Comparison of ENCODE assay signal across 15 cellular contexts in genomic region chr10:6274040-6274439, GRCh38.
DNase-seq lines count a peak whose midpoint lies in the region; ATAC-seq, FAIRE-seq and TF ChIP-seq lines count a peak whose summit lies in the region.
"Had no signal": no experiment of that assay in that cellular context is flagged by ENCODE, and none has a peak within 500 bp of the region (broad histone marks: within the 10 kb centered on the region; RNA-seq: fewer than 3 reads in every experiment).

No MANE protein-coding gene starts in this region.

- H3K27ac Mint-ChIP-seq in CD4-positive, alpha-beta memory T cell = peak overlapping the region; percentile 57 to 96 (median 89)
- no peak overlapping the region for H3K27ac Mint-ChIP-seq in stimulated activated naive CD8-positive, alpha-beta T cell treated with anti-CD3 and anti-CD28 coated beads, Interleukin-15, amount 100 ng/mL, for 72 hours
- H3K27ac Mint-ChIP-seq: activated naive CD8-positive, alpha-beta T cell treated with anti-CD3 and anti-CD28 coated beads, Interleukin-2, amount 10 ng/mL, durations not matched to agents 7 days and 5 days had no signal

- H3K27me3 ChIP-seq in CD4-positive, alpha-beta memory T cell (ENCODE audit: insufficient read depth, low read length) = no peaks in the 10 kb centered on the region
- H3K27me3 ChIP-seq in neutrophil = no peaks in the 10 kb centered on the region
- H3K27me3 ChIP-seq: pancreas had no signal

- no peak for FAIRE-seq in GM12892 (lab: Jason Lieb, UNC)
- FAIRE-seq: pancreas had no signal

- H3K4me3 ChIP-seq in CD4-positive, alpha-beta memory T cell (ENCODE audit: low read length in 2 of 2) = no peak overlapping the region
- H3K4me3 ChIP-seq in cardiac fibroblast (replicated peaks in 1 of 2; ENCODE audit: low read depth in 2 of 2, low read length in 2 of 2) (no peak overlapping the region), neutrophil (ENCODE audit: low read depth in 1 of 2, low read length in 1 of 2) (no peak overlapping the region)
- H3K4me3 ChIP-seq: pancreas had no signal

- intact Hi-C loops in CD4-positive, alpha-beta memory T cell (cut with micrococcal nuclease) = no loop called here

- H3K9me3 ChIP-seq in CD4-positive, alpha-beta memory T cell (ENCODE audit: control insufficient read depth in 1 of 2, low read length in 2 of 2) = no peaks in the 10 kb centered on the region
- H3K9me3 ChIP-seq in neutrophil = no peaks in the 10 kb centered on the region
- H3K9me3 ChIP-seq: pancreas had no signal

- H3K4me1 ChIP-seq in CD4-positive, alpha-beta memory T cell (ENCODE audit: insufficient read depth, low read length) = peaks cover 49% of the 10 kb centered on the region
- peaks cover 68 to 78% of the 10 kb centered on the region in 2 experiments for H3K4me1 ChIP-seq in neutrophil (ENCODE audit: control insufficient read depth in 1 of 2, insufficient read depth in 1 of 2, low read depth in 1 of 2, low read length in 1 of 2)

- no peaks in the 10 kb centered on the region for H3K36me3 Mint-ChIP-seq in CD4-positive, alpha-beta memory T cell

- peaks cover 32 to 54% (median 41%) of the 10 kb centered on the region in 4 donors for H3K4me1 Mint-ChIP-seq in CD4-positive, alpha-beta memory T cell
- H3K4me1 Mint-ChIP-seq in stimulated activated naive CD8-positive, alpha-beta T cell treated with anti-CD3 and anti-CD28 coated beads, Interleukin-15, amount 100 ng/mL, for 72 hours = peaks cover 74% of the 10 kb centered on the region

- no peak overlapping the region for H3K27ac ChIP-seq in CD4-positive, alpha-beta memory T cell (ENCODE audit: low read depth, low read length)
- peak overlapping the region; percentile 91 for H3K27ac ChIP-seq in neutrophil

- no peak for TF ChIP-seq POLR2A in GM12892 (IDR thresholded peaks at IDR 0.05; ENCODE audit: low read depth, low read length)

- TF ChIP-seq CTCF in cardiac fibroblast (IDR thresholded peaks at IDR 0.05; ENCODE audit: low read depth, low read length) (no peak), neutrophil (IDR thresholded peaks at IDR 0.05) (no peak)

- POLR2A ChIA-PET in CD4-positive, alpha-beta memory T cell (lab: Charles Lee; ENCODE audit: partially characterized antibody) = interaction anchor here (2.5 kb wide), 1 partner anchor 128 kb away, joined by 12 read pairs; no protein-coding TSS in a partner anchor

- no peaks in the 10 kb centered on the region for H3K27me3 Mint-ChIP-seq in CD4-positive, alpha-beta memory T cell
- no peaks in the 10 kb centered on the region for H3K27me3 Mint-ChIP-seq in stimulated activated naive CD8-positive, alpha-beta T cell treated with anti-CD3 and anti-CD28 coated beads, Interleukin-15, amount 100 ng/mL, for 72 hours
- H3K27me3 Mint-ChIP-seq: activated naive CD8-positive, alpha-beta T cell treated with anti-CD3 and anti-CD28 coated beads, Interleukin-2, amount 10 ng/mL, durations not matched to agents 7 days and 5 days had no signal

- H3K36me3 ChIP-seq in CD4-positive, alpha-beta memory T cell (ENCODE audit: insufficient read depth, low read length) = no peaks in the 10 kb centered on the region
- H3K36me3 ChIP-seq in neutrophil = no peaks in the 10 kb centered on the region
- H3K36me3 ChIP-seq: pancreas had no signal

- peaks cover 0 to 3% (median 0%) of the 10 kb centered on the region in 8 donors for H3K9me3 Mint-ChIP-seq in CD4-positive, alpha-beta memory T cell
- H3K9me3 Mint-ChIP-seq in stimulated activated naive CD8-positive, alpha-beta T cell treated with anti-CD3 and anti-CD28 coated beads, Interleukin-15, amount 100 ng/mL, for 72 hours = peaks cover 0 to 11% of the 10 kb centered on the region in 2 donors
- H3K9me3 Mint-ChIP-seq: dendritic cell treated with granulocyte-macrophage colony-stimulating factor and Interleukin-4, amounts not matched to agents 40 ng/mL and 50 ng/mL, for 4 days had no signal

- ATAC-seq in HG03460 (IDR thresholded peaks at IDR 0.05; ENCODE audit: unreplicated experiment) = no peak
- ATAC-seq in stimulated activated naive CD8-positive, alpha-beta T cell treated with anti-CD3 and anti-CD28 coated beads, Interleukin-15, amount 100 ng/mL, for 72 hours = no peak
- ATAC-seq: pancreas had no signal

- CTCF ChIA-PET in CD4-positive, alpha-beta memory T cell (lab: Charles Lee; ENCODE audit: partially characterized antibody) = interaction anchor here (2.5 to 3.5 kb wide), 2 partner anchors 72 to 127 kb away, joined by 12 to 21 read pairs; partner anchors contain the start of gene PFKFB3

- H3K4me3 Mint-ChIP-seq in CD4-positive, alpha-beta memory T cell = peak overlapping the region in 2 of 8 donors; percentile 7 to 9
- no peak overlapping the region for H3K4me3 Mint-ChIP-seq in stimulated activated naive CD8-positive, alpha-beta T cell treated with anti-CD3 and anti-CD28 coated beads, Interleukin-15, amount 100 ng/mL, for 72 hours
- H3K4me3 Mint-ChIP-seq: activated naive CD8-positive, alpha-beta T cell treated with anti-CD3 and anti-CD28 coated beads, Interleukin-2, amount 10 ng/mL, durations not matched to agents 7 days and 5 days; dendritic cell treated with granulocyte-macrophage colony-stimulating factor and Interleukin-4, amounts not matched to agents 40 ng/mL and 50 ng/mL, for 4 days had no signal

- DNase-seq in CD4-positive, alpha-beta memory T cell = no peak
- DNase-seq in MV-4-11 (lab: John Stamatoyannopoulos, UW) = peak; percentile 47
- peak; percentile 57 to 59 for DNase-seq in cardiac fibroblast (ENCODE audit: low read depth in 2 of 2)
- DNase-seq in GM12892 (ENCODE audit: insufficient read length) = no peak
- no peak for DNase-seq in NCI-H1694 treated with DMSO at 0.1 percent for 48 hours (lab: John Stamatoyannopoulos, UW)
- DNase-seq in stimulated activated naive CD8-positive, alpha-beta T cell treated with anti-CD3 and anti-CD28 coated beads, Interleukin-15, amount 100 ng/mL, for 72 hours = no peak
- DNase-seq: activated CD4-positive, alpha-beta T cell treated with anti-CD3 and anti-CD28 coated beads, Interleukin-2, amount 50 U/mL, for 48 hours; activated naive CD8-positive, alpha-beta T cell treated with anti-CD3 and anti-CD28 coated beads, Interleukin-2, amount 10 ng/mL, durations not matched to agents 7 days and 5 days; NCI-H1092; NCI-H82; pancreas; stimulated activated CD4-positive, alpha-beta T cell treated with anti-CD3 and anti-CD28 coated beads, Interleukin-2, amount 100 ng/mL, for 48 hours had no signal

Comparison
In these comparisons a context has a peak if more than half of its experiments do, and no peak if none do; other contexts are left out.
1. DNase-seq: peak in MV-4-11 (single experiment) and cardiac fibroblast (2 of 2); none in CD4-positive, alpha-beta memory T cell (0 of 5), GM12892 (single experiment), NCI-H1694 treated with DMSO at 0.1 percent for 48 hours (single experiment) and stimulated activated naive CD8-positive, alpha-beta T cell treated with anti-CD3 and anti-CD28 coated beads, Interleukin-15, amount 100 ng/mL, for 72 hours (0 of 2).
2. H3K27ac Mint-ChIP-seq: peak in CD4-positive, alpha-beta memory T cell (7 of 7); none in stimulated activated naive CD8-positive, alpha-beta T cell treated with anti-CD3 and anti-CD28 coated beads, Interleukin-15, amount 100 ng/mL, for 72 hours (0 of 2).